1 cellular context compared by ENCODE assay signal in genomic region chr1:203402609-203403337, GRCh38.
TF ChIP-seq lines count a peak whose summit lies in the region.

No MANE protein-coding gene starts in this region.

TF ChIP-seq in K562, 482 proteins besides CTCF, POLR2A, EP300 and RAD21 (continued from another document):
- TF ChIP-seq ZNF318 (IDR thresholded peaks at IDR 0.05; ENCODE audit: borderline replicate concordance in 1 of 2, low read depth in 1 of 2) (peak in 1 of 2 experiments; percentile 40; a peak in 1 of 4 replicates), ZBTB40 (IDR thresholded peaks at IDR 0.05) (no peak), ZBTB40 (CRISPR knock-in tag; IDR thresholded peaks at IDR 0.05) (no peak), ZNF79 (CRISPR knock-in tag; IDR thresholded peaks at IDR 0.05; ENCODE audit: low read depth) (no peak), CEBPB (tag; IDR thresholded peaks at IDR 0.05) (0 out of 2 replicates have a peak, but pooled peaks have one; percentile 33), CBFB (CRISPR knock-in tag; IDR thresholded peaks at IDR 0.05) (no peak), ETS1 (conservative IDR thresholded peaks at IDR 0.05; ENCODE audit: control insufficient read depth, low read depth, low read length) (no peak), CEBPG (CRISPR knock-in tag; IDR thresholded peaks at IDR 0.05) (no peak), CEBPG (tag; conservative IDR thresholded peaks at IDR 0.05 in 1 of 2, IDR thresholded peaks at IDR 0.05 in 1 of 2) (peak; percentile 77 to 87), KLF13 (tag; IDR thresholded peaks at IDR 0.05; ENCODE audit: borderline replicate concordance, low read depth) (no peak), POLR2AphosphoS2 (IDR thresholded peaks at IDR 0.05; ENCODE audit: low read length) (no peak), SREBF2 (CRISPR knock-in tag; IDR thresholded peaks at IDR 0.05) (no peak), ARHGAP35 (IDR thresholded peaks at IDR 0.05; ENCODE audit: partially characterized antibody) (no peak), ZNF518B (CRISPR knock-in tag; IDR thresholded peaks at IDR 0.05) (no peak)
- TF ChIP-seq, protein P1, sequence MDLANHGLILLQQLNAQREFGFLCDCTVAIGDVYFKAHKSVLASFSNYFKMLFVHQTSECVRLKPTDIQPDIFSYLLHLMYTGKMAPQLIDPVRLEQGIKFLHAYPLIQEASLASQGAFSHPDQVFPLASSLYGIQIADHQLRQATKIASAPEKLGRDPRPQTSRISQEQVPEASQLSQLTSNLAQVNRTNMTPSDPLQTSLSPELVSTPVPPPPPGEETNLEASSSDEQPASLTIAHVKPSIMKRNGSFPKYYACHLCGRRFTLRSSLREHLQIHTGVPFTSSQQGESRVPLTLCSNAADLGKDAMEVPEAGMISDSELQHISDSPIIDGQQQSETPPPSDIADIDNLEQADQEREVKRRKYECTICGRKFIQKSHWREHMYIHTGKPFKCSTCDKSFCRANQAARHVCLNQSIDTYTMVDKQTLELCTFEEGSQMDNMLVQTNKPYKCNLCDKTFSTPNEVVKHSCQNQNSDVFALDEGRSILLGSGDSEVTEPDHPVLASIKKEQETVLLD (IDR thresholded peaks at IDR 0.05), result no peak
- TF ChIP-seq, protein P2, sequence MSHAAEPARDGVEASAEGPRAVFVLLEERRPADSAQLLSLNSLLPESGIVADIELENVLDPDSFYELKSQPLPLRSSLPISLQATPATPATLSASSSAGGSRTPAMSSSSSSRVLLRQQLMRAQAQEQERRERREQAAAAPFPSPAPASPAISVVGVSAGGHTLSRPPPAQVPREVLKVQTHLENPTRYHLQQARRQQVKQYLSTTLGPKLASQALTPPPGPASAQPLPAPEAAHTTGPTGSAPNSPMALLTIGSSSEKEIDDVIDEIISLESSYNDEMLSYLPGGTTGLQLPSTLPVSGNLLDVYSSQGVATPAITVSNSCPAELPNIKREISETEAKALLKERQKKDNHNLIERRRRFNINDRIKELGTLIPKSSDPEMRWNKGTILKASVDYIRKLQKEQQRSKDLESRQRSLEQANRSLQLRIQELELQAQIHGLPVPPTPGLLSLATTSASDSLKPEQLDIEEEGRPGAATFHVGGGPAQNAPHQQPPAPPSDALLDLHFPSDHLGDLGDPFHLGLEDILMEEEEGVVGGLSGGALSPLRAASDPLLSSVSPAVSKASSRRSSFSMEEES (CRISPR knock-in tag; IDR thresholded peaks at IDR 0.05), result peak; percentile 23; the same call in 1 of the 2 replicates
- TF ChIP-seq, protein P3, sequence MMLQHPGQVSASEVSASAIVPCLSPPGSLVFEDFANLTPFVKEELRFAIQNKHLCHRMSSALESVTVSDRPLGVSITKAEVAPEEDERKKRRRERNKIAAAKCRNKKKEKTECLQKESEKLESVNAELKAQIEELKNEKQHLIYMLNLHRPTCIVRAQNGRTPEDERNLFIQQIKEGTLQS (IDR thresholded peaks at IDR 0.05), result peak; percentile 83
- TF ChIP-seq, protein P3 (CRISPR knock-in tag; conservative IDR thresholded peaks at IDR 0.05), result no peak
